9 cellular contexts compared by ENCODE assay signal in the genomic region with DNA sequence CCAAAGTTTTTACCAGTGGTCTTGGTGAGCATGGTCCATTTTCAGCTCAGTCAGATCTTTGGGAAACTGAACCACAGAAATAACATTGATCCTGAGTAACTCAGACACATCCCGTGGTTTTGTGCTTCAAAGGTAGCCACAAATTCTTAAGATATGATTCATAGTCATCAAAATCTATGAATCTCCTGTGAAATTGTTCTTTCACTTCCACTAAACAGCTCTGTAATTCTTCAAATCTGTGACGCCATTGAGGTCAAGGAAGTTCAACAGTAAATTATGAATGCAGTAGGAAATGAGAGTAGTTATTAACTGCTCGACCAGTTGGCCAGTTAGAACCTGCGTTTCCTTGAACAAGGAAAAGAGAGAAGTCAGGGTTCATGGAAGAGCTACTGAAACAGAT.
DNase-seq lines count a peak whose midpoint lies in the region; ATAC-seq and TF ChIP-seq lines count a peak whose summit lies in the region.
"Had no signal": no experiment of that assay in that cellular context is flagged by ENCODE, and none has a peak within 500 bp of the region (broad histone marks: within the 10 kb centered on the region; RNA-seq: fewer than 3 reads in every experiment).

No MANE protein-coding gene starts in this region.

- no peaks in the 10 kb centered on the region for H3K79me1 ChIP-seq in mesendoderm (ENCODE audit: low read length)

- TF ChIP-seq CTCF in left lung (IDR thresholded peaks at IDR 0.05) (no peak), tibial nerve (IDR thresholded peaks at IDR 0.05) (no peak), GM10266 (IDR thresholded peaks at IDR 0.05; ENCODE audit: control insufficient read depth, insufficient read depth, low read depth, missing control alignments) (no peak)

- no peak for TF ChIP-seq POLR2A in tibial nerve (IDR thresholded peaks at IDR 0.05)

- H3K56ac ChIP-seq in mesendoderm (ENCODE audit: low read length), result no peak overlapping the region

- H3K9me3 ChIP-seq in left lung (no peaks in the 10 kb centered on the region), tibial nerve (peaks cover 0 to 7% (median 0%) of the 10 kb centered on the region in 4 donors)

- no peak overlapping the region for H3K9ac ChIP-seq in mesendoderm (ENCODE audit: low read length)

- H3K4me2 ChIP-seq in mesendoderm (ENCODE audit: low read length), result no peak overlapping the region

- WGBS in mesendoderm (ENCODE audit: extremely low coverage, insufficient coverage, low lambda C conversion rate), result no CpG with 5 or more reads among the region's 4 CpGs
- 16 to 17% methylated on average over 4 of the region's 4 CpGs for WGBS in tibial nerve, 2 donors

- H2BK15ac ChIP-seq in mesendoderm (replicated peaks; ENCODE audit: low read depth), result no peak overlapping the region

- no peak overlapping the region for H3K4ac ChIP-seq in mesendoderm (ENCODE audit: low read depth, low read length)

- intact Hi-C loops in left lung (cut with DNase I), result loop anchor here in 1 of 2 donors (10.0 kb wide), 1 partner anchor 142 kb away; the partner anchor contains the start of gene IRS1

- no peak overlapping the region for H2BK120ac ChIP-seq in mesendoderm (ENCODE audit: low read depth, low read length)

- H3K4me1 ChIP-seq in left lung (peaks cover 18 to 19% of the 10 kb centered on the region in 2 donors), mesendoderm (ENCODE audit: control insufficient read depth, low read depth, low read length) (peaks cover 4% of the 10 kb centered on the region), tibial nerve (peaks cover 4 to 55% (median 17%) of the 10 kb centered on the region in 4 donors)

- H3K27me3 ChIP-seq in left lung (peaks cover 0 to 7% of the 10 kb centered on the region in 2 donors), mesendoderm (ENCODE audit: insufficient read depth, low read length, poor library complexity) (no peaks in the 10 kb centered on the region), tibial nerve (no peaks in the 10 kb centered on the region)

- H2AK5ac ChIP-seq in mesendoderm (ENCODE audit: low read length), result no peak overlapping the region

- no peak overlapping the region for H3K4me3 ChIP-seq in left lung
- H3K4me3 ChIP-seq in mesendoderm (ENCODE audit: low read length), result no peak overlapping the region
- H3K4me3 ChIP-seq in tibial nerve, result no peak overlapping the region

- no peak overlapping the region for H4K8ac ChIP-seq in mesendoderm (ENCODE audit: low read depth, low read length)

- no peaks in the 10 kb centered on the region for H3K79me2 ChIP-seq in mesendoderm (ENCODE audit: control insufficient read depth, insufficient read depth, low read length)

- in situ Hi-C loops in SK-MEL-5 (cut with HindIII; ENCODE audit: low pct_unique_long_range_greater_than_20kb, low sequenced_read_pairs), result no loop called here

- peak overlapping the region in 1 of 2 donors; percentile 14 for H3K27ac ChIP-seq in left lung
- H3K27ac ChIP-seq in mesendoderm (ENCODE audit: low read depth, low read length), result no peak overlapping the region
- H3K27ac ChIP-seq in tibial nerve, result peak overlapping the region in 2 of 4 donors; percentile 21 to 56
- H3K27ac ChIP-seq: HL-60 had no signal

- TF ChIP-seq EP300 in tibial nerve (IDR thresholded peaks at IDR 0.05), result peak in 1 of 2 donors; percentile 8

- H3K36me3 ChIP-seq in left lung (no peaks in the 10 kb centered on the region), mesendoderm (ENCODE audit: control insufficient read depth, insufficient read depth, low read length) (no peaks in the 10 kb centered on the region), tibial nerve (no peaks in the 10 kb centered on the region)

- H2BK5ac ChIP-seq in mesendoderm (ENCODE audit: low read length), result no peak overlapping the region

- no peak overlapping the region for H3K23ac ChIP-seq in mesendoderm (ENCODE audit: low read length)

- H4K5ac ChIP-seq in mesendoderm (ENCODE audit: low read length), result no peak overlapping the region

- H3K18ac ChIP-seq in mesendoderm (ENCODE audit: low read length), result no peak overlapping the region

- ATAC-seq in GM18498 (IDR thresholded peaks at IDR 0.05; ENCODE audit: unreplicated experiment) (peak; percentile 45), HG02981 (IDR thresholded peaks at IDR 0.05; ENCODE audit: unreplicated experiment) (peak; percentile 74), left lung (peak; percentile 12)

- DNase-seq in SK-MEL-5 (ENCODE audit: low read depth, low spot score) (peak; percentile 88), left lung (no peak), amygdala (lab: John Stamatoyannopoulos, UW) (no peak), mesendoderm (no peak), tibial nerve (ENCODE audit: low spot score in 2 of 2) (no peak), GM10266 (ENCODE audit: extremely low spot score) (no peak)

Comparison
In these comparisons a context has a peak if more than half of its experiments do, and no peak if none do; other contexts are left out.
1. ATAC-seq: peak in every context shown above with its lines; median percentile 74 in HG02981; 45 in GM18498; 12 in left lung.